Comparison of ENCODE assay signal across 14 cellular contexts in genomic region chr6:34346175-34347119, GRCh38. TPM values are rescaled to one million over a fixed set of nuclear protein-coding genes. Genes with fewer than 3 reads are reported as not detected.
DNase-seq lines count a peak whose midpoint lies in the region; ATAC-seq and TF ChIP-seq lines count a peak whose summit lies in the region.
"Had no signal": no experiment of that assay in that cellular context is flagged by ENCODE, and none has a peak within 500 bp of the region (broad histone marks: within the 10 kb centered on the region; RNA-seq: fewer than 3 reads in every experiment).

No MANE protein-coding gene starts in this region.

- POLR2A ChIA-PET in activated B cell treated with CpG ODN at 0.5 μM for 24 hours (lab: Charles Lee), result interaction anchor here (0.7 kb wide), 1 partner anchor 778 kb away, joined by 4 read pairs; no protein-coding TSS in a partner anchor

- no peak overlapping the region for H3K9ac ChIP-seq in neural progenitor cell

- TF ChIP-seq POLR2A in upper lobe of left lung (IDR thresholded peaks at IDR 0.05), result no peak

- H3K4me3 ChIP-seq in neural progenitor cell, result no peak overlapping the region
- no peak overlapping the region for H3K4me3 ChIP-seq in upper lobe of left lung

- H3K36me3 ChIP-seq in neural progenitor cell, result no peaks in the 10 kb centered on the region
- no peaks in the 10 kb centered on the region for H3K36me3 ChIP-seq in upper lobe of left lung

- H3K27me3 ChIP-seq in neural progenitor cell (no peaks in the 10 kb centered on the region), upper lobe of left lung (no peaks in the 10 kb centered on the region)

- peaks cover 20% of the 10 kb centered on the region for H4K20me1 ChIP-seq in neural progenitor cell (ENCODE audit: low read depth)

- 70 to 75% methylated on average over 9 of the region's 9 CpGs for WGBS in upper lobe of left lung, 2 donors

- H3K4me1 Mint-ChIP-seq in activated B cell treated with CpG ODN at 0.5 μM for 24 hours (peaks cover 60% of the 10 kb centered on the region), neural progenitor cell (no peaks in the 10 kb centered on the region)

- DNase-seq in GM10266 (ENCODE audit: extremely low spot score) (peak; percentile 41), activated B cell treated with CpG ODN at 0.5 μM for 24 hours (no peak), neural progenitor cell (ENCODE audit: low spot score) (no peak), upper lobe of left lung (no peak), NCI-H510A (lab: John Stamatoyannopoulos, UW) (no peak)
- DNase-seq: amygdala, DMS79, Karpas-422, left ventricle myocardium superior, NCI-H1436 treated with DMSO at 0.1 percent for 48 hours, NCI-H748 treated with DMSO at 0.1 percent for 48 hours had no signal

- no peaks in the 10 kb centered on the region for H3F3A ChIP-seq in neural progenitor cell (ENCODE audit: low read depth)

- H3K27me3 Mint-ChIP-seq in activated B cell treated with CpG ODN at 0.5 μM for 24 hours, result no peaks in the 10 kb centered on the region
- H3K27me3 Mint-ChIP-seq in neural progenitor cell (ENCODE audit: insufficient read depth, low read depth), result peaks cover 3% of the 10 kb centered on the region
- H3K27me3 Mint-ChIP-seq: activated T-helper 17 cell treated with anti-CD3 and anti-CD28 coated beads, Interleukin-2, amount 50 U/mL, for 72 hours had no signal

- no peak for TF ChIP-seq EP300 in upper lobe of left lung (IDR thresholded peaks at IDR 0.05)

- intact Hi-C loops in activated B cell treated with CpG ODN at 0.5 μM for 24 hours (cut with micrococcal nuclease), result loop anchor here (2.0 kb wide), 2 partner anchors 14 to 46 kb away; partner anchors contain the start of gene NUDT3

- peak overlapping the region; percentile 79 for H3K27ac Mint-ChIP-seq in activated B cell treated with CpG ODN at 0.5 μM for 24 hours
- no peak overlapping the region for H3K27ac Mint-ChIP-seq in neural progenitor cell
- H3K27ac Mint-ChIP-seq: activated T-helper 17 cell treated with anti-CD3 and anti-CD28 coated beads, Interleukin-2, amount 50 U/mL, for 72 hours had no signal

- no peaks in the 10 kb centered on the region for H3K4me1 ChIP-seq in neural progenitor cell
- H3K4me1 ChIP-seq in upper lobe of left lung, result peaks cover 13 to 28% (median 24%) of the 10 kb centered on the region in 4 donors

- peaks cover 12% of the 10 kb centered on the region for H3K36me3 Mint-ChIP-seq in activated B cell treated with CpG ODN at 0.5 μM for 24 hours (ENCODE audit: low read depth)
- peaks cover 9% of the 10 kb centered on the region for H3K36me3 Mint-ChIP-seq in neural progenitor cell

- no peak overlapping the region for H2AFZ ChIP-seq in neural progenitor cell (replicated peaks)

- no peaks in the 10 kb centered on the region for H3K9me3 ChIP-seq in neural progenitor cell (ENCODE audit: low read depth)
- no peaks in the 10 kb centered on the region for H3K9me3 ChIP-seq in upper lobe of left lung

- H3K4me3 Mint-ChIP-seq in activated B cell treated with CpG ODN at 0.5 μM for 24 hours (peak overlapping the region; percentile 25), neural progenitor cell (no peak overlapping the region)
- H3K4me3 Mint-ChIP-seq: activated T-helper 17 cell treated with anti-CD3 and anti-CD28 coated beads, Interleukin-2, amount 50 U/mL, for 72 hours had no signal

- H3K9me3 Mint-ChIP-seq in activated B cell treated with CpG ODN at 0.5 μM for 24 hours, result no peaks in the 10 kb centered on the region
- H3K9me3 Mint-ChIP-seq in neural progenitor cell, result no peaks in the 10 kb centered on the region
- H3K9me3 Mint-ChIP-seq: activated T-helper 17 cell treated with anti-CD3 and anti-CD28 coated beads, Interleukin-2, amount 50 U/mL, for 72 hours had no signal

- CTCF ChIA-PET in activated B cell treated with CpG ODN at 0.5 μM for 24 hours (lab: Charles Lee), result no interaction called here

- H3K79me2 ChIP-seq in neural progenitor cell (ENCODE audit: low read depth), result peaks cover 48% of the 10 kb centered on the region

- no peak for TF ChIP-seq CTCF in GM10266 (IDR thresholded peaks at IDR 0.05; ENCODE audit: control insufficient read depth, insufficient read depth, low read depth, missing control alignments)
- TF ChIP-seq CTCF in activated B cell treated with CpG ODN at 0.5 μM for 24 hours (IDR thresholded peaks at IDR 0.05), result no peak
- no peak for TF ChIP-seq CTCF in neural progenitor cell (IDR thresholded peaks at IDR 0.05)
- TF ChIP-seq CTCF in upper lobe of left lung (IDR thresholded peaks at IDR 0.05), result no peak

- peak; percentile 64 for ATAC-seq in GM21423 (IDR thresholded peaks at IDR 0.05; ENCODE audit: unreplicated experiment)
- peak; percentile 80 for ATAC-seq in activated B cell treated with CpG ODN at 0.5 μM for 24 hours (ENCODE audit: low read depth)
- ATAC-seq in upper lobe of left lung (ENCODE audit: low FRiP score in 2 of 2), result no peak
- ATAC-seq in GM21786 (IDR thresholded peaks at IDR 0.05; ENCODE audit: unreplicated experiment), result no peak
- ATAC-seq: activated T-helper 17 cell treated with anti-CD3 and anti-CD28 coated beads, Interleukin-2, amount 50 U/mL, for 72 hours; left ventricle myocardium superior had no signal

- peak overlapping the region; percentile 49 for H3K27ac ChIP-seq in neural progenitor cell
- no peak overlapping the region for H3K27ac ChIP-seq in upper lobe of left lung

- H3K4me2 ChIP-seq in neural progenitor cell, result no peak overlapping the region

RNA-seq across cellular contexts. Expression of gene NUDT3, which starts 46.0 kb away (rescaled TPM):
- total RNA-seq in activated B cell treated with CpG ODN at 0.5 μM for 24 hours (24.1 and 27.0 TPM in 2 replicates), neural progenitor cell (ENCODE audit: low replicate concordance) (26.4 and 35.7 TPM in 2 replicates), upper lobe of left lung (10 to 100 TPM; 15.1 to 32.7 (median 26.0) TPM)

Comparison
In these comparisons a context has a peak if more than half of its experiments do, and no peak if none do; other contexts are left out.
1. ATAC-seq: peak in GM21423 (single experiment) and activated B cell treated with CpG ODN at 0.5 μM for 24 hours (single experiment); none in upper lobe of left lung (0 of 2) and GM21786 (single experiment).